33 cellular contexts compared by ENCODE assay signal in genomic region chr12:121290410-121290809, GRCh38.
"Had no signal": no experiment of that assay in that cellular context is flagged by ENCODE, and none has a peak within 500 bp of the region (broad histone marks: within the 10 kb centered on the region; RNA-seq: fewer than 3 reads in every experiment).

No MANE protein-coding gene starts in this region.

- ATAC-seq: activated CD8-positive, alpha-beta memory T cell treated with anti-CD3 and anti-CD28 coated beads, Interleukin-2, amount 10 ng/mL, durations not matched to agents 7 days and 5 days; activated naive CD8-positive, alpha-beta T cell treated with anti-CD3 and anti-CD28 coated beads, Interleukin-2, amount 50 U/mL, for 24 hours; PC-3 had no signal

- H3K36me3 ChIP-seq: cardiac muscle cell had no signal

- DNase-seq: activated B cell treated with CpG ODN at 0.5 μM for 24 hours; activated CD4-positive, alpha-beta memory T cell treated with anti-CD3 and anti-CD28 coated beads, Interleukin-2, amount 10 ng/mL, durations not matched to agents 7 days and 5 days; activated CD4-positive, alpha-beta T cell treated with anti-CD3 and anti-CD28 coated beads for 4 hours; activated CD4-positive, alpha-beta T cell treated with anti-CD3 and anti-CD28 coated beads, Interleukin-2, amount 50 U/mL, for 1 hour; activated CD4-positive, CD25-positive, alpha-beta regulatory T cell treated with anti-CD3 and anti-CD28 coated beads, Interleukin-2, amount 50 U/mL, for 72 hours; activated CD8-positive, alpha-beta memory T cell treated with anti-CD3 and anti-CD28 coated beads for 24 hours; activated CD8-positive, alpha-beta memory T cell treated with anti-CD3 and anti-CD28 coated beads, Interleukin-2, amount 10 ng/mL, durations not matched to agents 7 days and 5 days; activated CD8-positive, alpha-beta memory T cell treated with anti-CD3 and anti-CD28 coated beads, Interleukin-2, amount 50 U/mL, for 48 hours; activated effector memory CD4-positive, alpha-beta T cell treated with Interleukin-2 at 50 U/mL for 16 hours; activated naive CD4-positive, alpha-beta T cell treated with anti-CD3 and anti-CD28 coated beads, Interleukin-2, amount 10 ng/mL, durations not matched to agents 7 days and 5 days; activated naive CD8-positive, alpha-beta T cell treated with anti-CD3 and anti-CD28 coated beads, Interleukin-2, amount 50 U/mL, for 24 hours; activated T-cell treated with anti-CD3 and anti-CD28 coated beads, Interleukin-2, amount 50 U/mL, for 48 hours; anterior cingulate cortex; brain microvascular endothelial cell; Kasumi-1; KG1; MM.1S; MV-4-11; NCI-H1092; NCI-H1436 treated with DMSO at 0.1 percent for 48 hours; NCI-H1694 treated with DMSO at 0.1 percent for 48 hours; NCI-H2029; NCI-H345; NCI-H524 treated with DMSO at 0.1 percent for 48 hours; PC-3; RPMI8226; SW 1271; T-helper 1 cell; T-helper 2 cell; T-helper 9 cell had no signal

- H3K27ac ChIP-seq: brain microvascular endothelial cell, cardiac muscle cell, Peyer's patch, VCaP had no signal

- H3K27me3 ChIP-seq: brain microvascular endothelial cell, cardiac muscle cell, Peyer's patch had no signal

- H3K4me3 ChIP-seq: cardiac muscle cell, Peyer's patch had no signal

- H3K9me3 ChIP-seq: Peyer's patch had no signal
